13 cellular contexts compared by ENCODE assay signal in genomic region chr7:98291717-98292116, GRCh38. TPM values are rescaled to one million over a fixed set of nuclear protein-coding genes. Genes with fewer than 3 reads are reported as not detected.
DNase-seq lines count a peak whose midpoint lies in the region; ATAC-seq and TF ChIP-seq lines count a peak whose summit lies in the region.
"Had no signal": no experiment of that assay in that cellular context is flagged by ENCODE, and none has a peak within 500 bp of the region (broad histone marks: within the 10 kb centered on the region; RNA-seq: fewer than 3 reads in every experiment).

No MANE protein-coding gene starts in this region.

- H3K4me1 ChIP-seq in breast epithelium, result peaks cover 6 to 8% of the 10 kb centered on the region in 2 donors
- peaks cover 5% of the 10 kb centered on the region for H3K4me1 ChIP-seq in smooth muscle cell (ENCODE audit: low read depth)
- H3K4me1 ChIP-seq in naive thymus-derived CD4-positive, alpha-beta T cell (ENCODE audit: control insufficient read depth in 2 of 2, insufficient read depth in 2 of 2, low read length in 2 of 2), result no peaks in the 10 kb centered on the region

- ATAC-seq in naive thymus-derived CD4-positive, alpha-beta T cell, result no peak
- ATAC-seq: activated naive CD8-positive, alpha-beta T cell treated with anti-CD3 and anti-CD28 coated beads, Interleukin-2, amount 50 U/mL, for 24 hours; left colon had no signal

- peaks cover 95% of the 10 kb centered on the region for H4K20me1 ChIP-seq in smooth muscle cell (ENCODE audit: low read depth)

- POLR2A ChIA-PET in MCF 10A (lab: Yijun Ruan, JAX), result interaction anchor here (0.7 to 1.4 kb wide), 2 partner anchors 19 to 79 kb away, joined by 3 to 4 read pairs; no protein-coding TSS in a partner anchor
- POLR2A ChIA-PET in naive thymus-derived CD4-positive, alpha-beta T cell (lab: Charles Lee), result no interaction called here

- H3K27me3 ChIP-seq in breast epithelium (no peaks in the 10 kb centered on the region), smooth muscle cell (ENCODE audit: low read depth) (no peaks in the 10 kb centered on the region)
- H3K27me3 ChIP-seq in naive thymus-derived CD4-positive, alpha-beta T cell (ENCODE audit: control insufficient read depth in 2 of 2, insufficient read depth in 2 of 2, low read length in 2 of 2), result no peaks in the 10 kb centered on the region
- H3K27me3 ChIP-seq: MG63, uterus had no signal

- H3K4me3 Mint-ChIP-seq in MCF 10A (ENCODE audit: unreplicated experiment), result no peak overlapping the region
- no peak overlapping the region for H3K4me3 Mint-ChIP-seq in naive thymus-derived CD4-positive, alpha-beta T cell
- H3K4me3 Mint-ChIP-seq: activated naive CD8-positive, alpha-beta T cell treated with anti-CD3 and anti-CD28 coated beads, Interleukin-2, amount 50 U/mL, for 24 hours had no signal

- H3K9me3 Mint-ChIP-seq in MCF 10A (ENCODE audit: unreplicated experiment), result no peaks in the 10 kb centered on the region
- no peaks in the 10 kb centered on the region for H3K9me3 Mint-ChIP-seq in naive thymus-derived CD4-positive, alpha-beta T cell
- H3K9me3 Mint-ChIP-seq: activated naive CD8-positive, alpha-beta T cell treated with anti-CD3 and anti-CD28 coated beads, Interleukin-2, amount 50 U/mL, for 24 hours had no signal

- 98% methylated on average over 7 of the region's 7 CpGs for WGBS in smooth muscle cell (ENCODE audit: low lambda C conversion rate)

- H3K4me2 ChIP-seq in smooth muscle cell, result no peak overlapping the region

- no peak overlapping the region for H2AFZ ChIP-seq in smooth muscle cell (ENCODE audit: low read depth)

- no peaks in the 10 kb centered on the region for H3K36me3 ChIP-seq in breast epithelium
- H3K36me3 ChIP-seq in smooth muscle cell (ENCODE audit: low read depth), result no peaks in the 10 kb centered on the region
- peaks cover 0 to 36% (median 0%) of the 10 kb centered on the region in 3 experiments for H3K36me3 ChIP-seq in naive thymus-derived CD4-positive, alpha-beta T cell (ENCODE audit: control insufficient read depth in 2 of 3, insufficient read depth in 3 of 3, low read length in 3 of 3)
- H3K36me3 ChIP-seq: MG63, uterus had no signal

- H3K27ac ChIP-seq in breast epithelium (no peak overlapping the region), smooth muscle cell (ENCODE audit: low read depth) (no peak overlapping the region)
- H3K27ac ChIP-seq in naive thymus-derived CD4-positive, alpha-beta T cell (ENCODE audit: low read depth, low read length), result no peak overlapping the region
- H3K27ac ChIP-seq: uterus had no signal

- TF ChIP-seq CTCF in MCF 10A (IDR thresholded peaks at IDR 0.05; ENCODE audit: unreplicated experiment), result no peak
- no peak for TF ChIP-seq CTCF in breast epithelium (IDR thresholded peaks at IDR 0.05)
- TF ChIP-seq CTCF in epithelial cell of proximal tubule (conservative IDR thresholded peaks at IDR 0.05; ENCODE audit: low read depth, low read length), result peak; percentile 17
- peak; percentile 5 for TF ChIP-seq CTCF in smooth muscle cell (IDR thresholded peaks at IDR 0.05; ENCODE audit: borderline replicate concordance, insufficient read depth, poor library complexity, severe bottlenecking)

- no peak for DNase-seq in MCF 10A (ENCODE audit: unreplicated experiment)
- DNase-seq in breast epithelium (ENCODE audit: low spot score in 2 of 2), result no peak
- DNase-seq in NAMALWA (ENCODE audit: low spot score), result peak; percentile 65
- no peak for DNase-seq in epithelial cell of proximal tubule (ENCODE audit: low read depth)
- no peak for DNase-seq in smooth muscle cell (lab: John Stamatoyannopoulos, UW; ENCODE audit: unreplicated experiment)
- DNase-seq in AG20443 (ENCODE audit: low spot score), result no peak
- no peak for DNase-seq in midbrain (lab: John Stamatoyannopoulos, UW)
- no peak for DNase-seq in naive thymus-derived CD4-positive, alpha-beta T cell
- DNase-seq: activated CD8-positive, alpha-beta memory T cell treated with anti-CD3 and anti-CD28 coated beads, Interleukin-2, amount 50 U/mL, for 48 hours; activated naive CD8-positive, alpha-beta T cell treated with anti-CD3 and anti-CD28 coated beads, Interleukin-2, amount 50 U/mL, for 24 hours; left colon; MG63; uterus had no signal

- no peak for TF ChIP-seq POLR2A in breast epithelium (IDR thresholded peaks at IDR 0.05)

- intact Hi-C loops in MCF 10A (cut with micrococcal nuclease), result no loop called here
- intact Hi-C loops in breast epithelium (cut with DNase I; ENCODE audit: low total_unique reads), result no loop called here
- intact Hi-C loops in naive thymus-derived CD4-positive, alpha-beta T cell (cut with micrococcal nuclease), result no loop called here

- peaks cover 27% of the 10 kb centered on the region for H3F3A ChIP-seq in smooth muscle cell (ENCODE audit: low read depth)

- H3K4me3 ChIP-seq in breast epithelium (no peak overlapping the region), epithelial cell of proximal tubule (ENCODE audit: low read depth, low read length) (no peak overlapping the region), smooth muscle cell (no peak overlapping the region)
- H3K4me3 ChIP-seq in naive thymus-derived CD4-positive, alpha-beta T cell (ENCODE audit: low read length), result no peak overlapping the region
- H3K4me3 ChIP-seq: MG63, uterus had no signal

- CTCF ChIA-PET in MCF 10A (lab: Yijun Ruan, JAX), result interaction anchor here (5.5 kb wide), 1 partner anchor 110 kb away, joined by 33 read pairs; the partner anchor contains the start of gene BAIAP2L1
- CTCF ChIA-PET in naive thymus-derived CD4-positive, alpha-beta T cell (lab: Charles Lee), result no interaction called here

- peaks cover 7% of the 10 kb centered on the region for H3K4me1 Mint-ChIP-seq in MCF 10A (ENCODE audit: insufficient read depth, unreplicated experiment)
- H3K4me1 Mint-ChIP-seq in naive thymus-derived CD4-positive, alpha-beta T cell, result peaks cover 0 to 5% (median 4%) of the 10 kb centered on the region in 7 donors
- H3K4me1 Mint-ChIP-seq: activated naive CD8-positive, alpha-beta T cell treated with anti-CD3 and anti-CD28 coated beads, Interleukin-2, amount 50 U/mL, for 24 hours had no signal

- H3K36me3 Mint-ChIP-seq in MCF 10A (ENCODE audit: insufficient read depth, unreplicated experiment), result peaks cover 73% of the 10 kb centered on the region
- H3K36me3 Mint-ChIP-seq in naive thymus-derived CD4-positive, alpha-beta T cell, result peaks cover 0 to 6% (median 0%) of the 10 kb centered on the region in 5 donors

- H3K27ac Mint-ChIP-seq in MCF 10A (ENCODE audit: low read depth, unreplicated experiment), result no peak overlapping the region
- H3K27ac Mint-ChIP-seq in naive thymus-derived CD4-positive, alpha-beta T cell, result no peak overlapping the region
- H3K27ac Mint-ChIP-seq: activated naive CD8-positive, alpha-beta T cell treated with anti-CD3 and anti-CD28 coated beads, Interleukin-2, amount 50 U/mL, for 24 hours had no signal

- TSS peak; percentile 35 for BruUV-seq in MCF 10A (replicated peaks; lab: Mats Ljungman, UMichigan)

- no peaks in the 10 kb centered on the region for H3K9me3 ChIP-seq in breast epithelium
- no peaks in the 10 kb centered on the region for H3K9me3 ChIP-seq in smooth muscle cell (replicated peaks; ENCODE audit: low read depth)
- no peaks in the 10 kb centered on the region for H3K9me3 ChIP-seq in naive thymus-derived CD4-positive, alpha-beta T cell (ENCODE audit: control insufficient read depth in 2 of 3, low read length in 3 of 3)
- H3K9me3 ChIP-seq: MG63, uterus had no signal

- peaks cover 29% of the 10 kb centered on the region for H3K79me2 ChIP-seq in smooth muscle cell (ENCODE audit: low read depth)

- H3K27me3 Mint-ChIP-seq in MCF 10A (ENCODE audit: insufficient read depth, unreplicated experiment), result no peaks in the 10 kb centered on the region
- H3K27me3 Mint-ChIP-seq in naive thymus-derived CD4-positive, alpha-beta T cell, result no peaks in the 10 kb centered on the region
- H3K27me3 Mint-ChIP-seq: activated naive CD8-positive, alpha-beta T cell treated with anti-CD3 and anti-CD28 coated beads, Interleukin-2, amount 50 U/mL, for 24 hours had no signal

- no peak overlapping the region for H3K9ac ChIP-seq in smooth muscle cell (ENCODE audit: low read depth)

RNA-seq across cellular contexts. Expression of gene BRI3, which starts 10.2 kb away (rescaled TPM):
- 154 and 246 TPM in 2 replicates for total RNA-seq in MCF 10A (2022)
- 10 to 100 TPM; 38.8 to 85.5 (median 56.4) TPM for total RNA-seq in breast epithelium
- total RNA-seq in epithelial cell of proximal tubule, result 20.0 and 41.9 TPM in 2 replicates
- 58.4 and 70.1 TPM in 2 replicates for total RNA-seq in smooth muscle cell
- polyA plus RNA-seq in smooth muscle cell, result 83.0 and 84.9 TPM in 2 replicates
- 100 to 1,000 TPM in 1 of 5 experiments, 10 to 100 TPM in 4; 73.1 to 194 (median 86.5) TPM for total RNA-seq in naive thymus-derived CD4-positive, alpha-beta T cell
- polyA plus RNA-seq in naive thymus-derived CD4-positive, alpha-beta T cell, result 10 to 100 TPM; 17.8 to 20.3 TPM

RNA-seq across cellular contexts. Expression of gene TECPR1, which starts 39.7 kb away (rescaled TPM):
- total RNA-seq in MCF 10A (2022), result 15.4 and 21.1 TPM in 2 replicates
- total RNA-seq in breast epithelium, result 10 to 100 TPM; 14.7 to 29.7 (median 28.8) TPM
- total RNA-seq in epithelial cell of proximal tubule, result 13.2 and 16.7 TPM in 2 replicates
- 27.7 and 33.1 TPM in 2 replicates for total RNA-seq in smooth muscle cell
- 8.9 and 15.3 TPM in 2 replicates for polyA plus RNA-seq in smooth muscle cell
- total RNA-seq in naive thymus-derived CD4-positive, alpha-beta T cell, result 100 to 1,000 TPM in 4 of 5 experiments, 10 to 100 TPM in 1; 82.4 to 203 (median 134) TPM
- 10 to 100 TPM; 21.0 to 32.3 TPM for polyA plus RNA-seq in naive thymus-derived CD4-positive, alpha-beta T cell

Comparison
In these comparisons a context has a peak if more than half of its experiments do, and no peak if none do; other contexts are left out.
1. CTCF ChIP-seq: peak in epithelial cell of proximal tubule (single experiment) and smooth muscle cell (single experiment); none in MCF 10A (single experiment) and breast epithelium (0 of 3).